In genomic region chr9:131117111-131117761, GRCh38 we compare ENCODE assay signal across 1 cellular context.
TF ChIP-seq lines count a peak whose summit lies in the region.

No MANE protein-coding gene starts in this region.

TF ChIP-seq in SK-N-SH treated with all-trans-retinoic acid at 6 μM for 48 hours, 23 proteins besides CTCF, POLR2A, EP300 and RAD21 (continued from another document):
- TF ChIP-seq GLIS3 (CRISPR knock-in tag; IDR thresholded peaks at IDR 0.05) (no peak), TCF4 (CRISPR knock-in tag; IDR thresholded peaks at IDR 0.05; ENCODE audit: borderline replicate concordance) (no peak)
